ENCODE assay signal across 19 cellular contexts in genomic region chr6:137013031-137013430, GRCh38. TPM values are rescaled to one million over a fixed set of nuclear protein-coding genes. Genes with fewer than 3 reads are reported as not detected.
DNase-seq lines count a peak whose midpoint lies in the region; ATAC-seq and TF ChIP-seq lines count a peak whose summit lies in the region.
"Had no signal": no experiment of that assay in that cellular context is flagged by ENCODE, and none has a peak within 500 bp of the region (broad histone marks: within the 10 kb centered on the region; RNA-seq: fewer than 3 reads in every experiment).

No MANE protein-coding gene starts in this region.

- no peak for TF ChIP-seq CTCF in HFFc6 (IDR thresholded peaks at IDR 0.05)

- CTCF ChIA-PET in activated CD4-positive, alpha-beta memory T cell treated with anti-CD3 and anti-CD28 coated beads, Interleukin-2, amount 10 ng/mL, durations not matched to agents 7 days and 5 days (lab: Charles Lee) = no interaction called here

- H3K9me3 Mint-ChIP-seq in HFFc6 = no peaks in the 10 kb centered on the region
- H3K9me3 Mint-ChIP-seq in naive thymus-derived CD8-positive, alpha-beta T cell = no peaks in the 10 kb centered on the region
- no peaks in the 10 kb centered on the region for H3K9me3 Mint-ChIP-seq in activated CD4-positive, alpha-beta memory T cell treated with anti-CD3 and anti-CD28 coated beads, Interleukin-2, amount 10 ng/mL, durations not matched to agents 7 days and 5 days
- H3K9me3 Mint-ChIP-seq: activated B cell treated with CpG ODN at 0.5 μM for 24 hours, neural progenitor cell had no signal

- ATAC-seq in naive thymus-derived CD8-positive, alpha-beta T cell = no peak

- DNase-seq in AG08396 (ENCODE audit: low spot score) (peak; percentile 17), HFFc6 (peak; percentile 46), astrocyte of the hippocampus (ENCODE audit: low read depth, low spot score) (peak; percentile 58), hepatic stellate cell (ENCODE audit: low spot score) (peak; percentile 59), midbrain (lab: John Stamatoyannopoulos, UW) (no peak)
- no peak for DNase-seq in naive thymus-derived CD8-positive, alpha-beta T cell
- DNase-seq in activated T-cell treated with anti-CD3 and anti-CD28 coated beads, Interleukin-2, amount 50 U/mL, for 48 hours = no peak
- no peak for DNase-seq in activated CD4-positive, alpha-beta memory T cell treated with anti-CD3 and anti-CD28 coated beads, Interleukin-2, amount 10 ng/mL, durations not matched to agents 7 days and 5 days
- DNase-seq: activated B cell treated with CpG ODN at 0.5 μM for 24 hours; activated effector memory CD4-positive, alpha-beta T cell treated with Interleukin-2 at 50 U/mL for 16 hours; adrenal gland; Caco-2; NK-92 treated with Interleukin-12 subunit alpha and Interleukin-12 subunit beta, amount 100 ng/mL, for 24 hours; SHP77 treated with DMSO at 0.1 percent for 48 hours; T-helper 2 cell had no signal

- peaks cover 26% of the 10 kb centered on the region for H3K4me1 Mint-ChIP-seq in HFFc6 (ENCODE audit: low read depth)
- H3K4me1 Mint-ChIP-seq in naive thymus-derived CD8-positive, alpha-beta T cell = no peaks in the 10 kb centered on the region
- no peaks in the 10 kb centered on the region for H3K4me1 Mint-ChIP-seq in activated CD4-positive, alpha-beta memory T cell treated with anti-CD3 and anti-CD28 coated beads, Interleukin-2, amount 10 ng/mL, durations not matched to agents 7 days and 5 days
- H3K4me1 Mint-ChIP-seq: activated B cell treated with CpG ODN at 0.5 μM for 24 hours, neural progenitor cell had no signal

- POLR2A ChIA-PET in naive thymus-derived CD8-positive, alpha-beta T cell (lab: Charles Lee) = interaction anchor here (0.6 kb wide), 1 partner anchor 996 kb away, joined by 8 read pairs; no protein-coding TSS in a partner anchor
- POLR2A ChIA-PET in activated CD4-positive, alpha-beta memory T cell treated with anti-CD3 and anti-CD28 coated beads, Interleukin-2, amount 10 ng/mL, durations not matched to agents 7 days and 5 days (lab: Charles Lee) = no interaction called here

- no peaks in the 10 kb centered on the region for H3K36me3 Mint-ChIP-seq in HFFc6 (ENCODE audit: low read depth)
- no peaks in the 10 kb centered on the region for H3K36me3 Mint-ChIP-seq in naive thymus-derived CD8-positive, alpha-beta T cell
- H3K36me3 Mint-ChIP-seq in activated CD4-positive, alpha-beta memory T cell treated with anti-CD3 and anti-CD28 coated beads, Interleukin-2, amount 10 ng/mL, durations not matched to agents 7 days and 5 days (ENCODE audit: low read depth) = no peaks in the 10 kb centered on the region
- H3K36me3 Mint-ChIP-seq: neural progenitor cell had no signal

- H3K27ac Mint-ChIP-seq in HFFc6 = no peak overlapping the region
- H3K27ac Mint-ChIP-seq in naive thymus-derived CD8-positive, alpha-beta T cell = no peak overlapping the region
- no peak overlapping the region for H3K27ac Mint-ChIP-seq in activated CD4-positive, alpha-beta memory T cell treated with anti-CD3 and anti-CD28 coated beads, Interleukin-2, amount 10 ng/mL, durations not matched to agents 7 days and 5 days
- H3K27ac Mint-ChIP-seq: activated B cell treated with CpG ODN at 0.5 μM for 24 hours, neural progenitor cell had no signal

- no peak overlapping the region for H3K4me3 Mint-ChIP-seq in HFFc6
- H3K4me3 Mint-ChIP-seq in naive thymus-derived CD8-positive, alpha-beta T cell = no peak overlapping the region
- H3K4me3 Mint-ChIP-seq in activated CD4-positive, alpha-beta memory T cell treated with anti-CD3 and anti-CD28 coated beads, Interleukin-2, amount 10 ng/mL, durations not matched to agents 7 days and 5 days = no peak overlapping the region
- H3K4me3 Mint-ChIP-seq: activated B cell treated with CpG ODN at 0.5 μM for 24 hours, neural progenitor cell had no signal

- H3K27me3 Mint-ChIP-seq in HFFc6 (ENCODE audit: insufficient read depth) = peaks cover 1% of the 10 kb centered on the region; the same call in 1 of the 2 replicates
- H3K27me3 Mint-ChIP-seq in naive thymus-derived CD8-positive, alpha-beta T cell = peaks cover 19 to 57% (median 49%) of the 10 kb centered on the region in 5 donors
- H3K27me3 Mint-ChIP-seq in activated CD4-positive, alpha-beta memory T cell treated with anti-CD3 and anti-CD28 coated beads, Interleukin-2, amount 10 ng/mL, durations not matched to agents 7 days and 5 days = peaks cover 64% of the 10 kb centered on the region

RNA-seq across cellular contexts. Expression of gene IL20RA, which starts 31.7 kb away (rescaled TPM):
- total RNA-seq in HFFc6 (2021; fragmentation: NEBNext Ultra II Directional; extraction: Animal tissue kit (Norgen Biotek cat#: 25700)) = not detected
- total RNA-seq in naive thymus-derived CD8-positive, alpha-beta T cell = not detected
- not detected for polyA plus RNA-seq in naive thymus-derived CD8-positive, alpha-beta T cell
- not detected for total RNA-seq in activated CD4-positive, alpha-beta memory T cell treated with anti-CD3 and anti-CD28 coated beads, Interleukin-2, amount 10 ng/mL, durations not matched to agents 7 days and 5 days
- total RNA-seq: activated B cell treated with CpG ODN at 0.5 μM for 24 hours; activated CD8-positive, alpha-beta memory T cell treated with anti-CD3 and anti-CD28 coated beads for 36 hours; endothelial cell of umbilical vein had no signal
- polyA plus RNA-seq: AG04450, endothelial cell of umbilical vein had no signal

Comparison
In these comparisons a context has a peak if more than half of its experiments do, and no peak if none do; other contexts are left out.
1. DNase-seq: peak in AG08396 (single experiment), HFFc6 (single experiment), astrocyte of the hippocampus (single experiment) and hepatic stellate cell (single experiment); none in midbrain (single experiment), naive thymus-derived CD8-positive, alpha-beta T cell (0 of 10), activated T-cell treated with anti-CD3 and anti-CD28 coated beads, Interleukin-2, amount 50 U/mL, for 48 hours (0 of 2) and activated CD4-positive, alpha-beta memory T cell treated with anti-CD3 and anti-CD28 coated beads, Interleukin-2, amount 10 ng/mL, durations not matched to agents 7 days and 5 days (single experiment).